ENCODE assay signal across 24 cellular contexts in genomic region chr15:96619171-96619570, GRCh38.
"Had no signal": no experiment of that assay in that cellular context is flagged by ENCODE, and none has a peak within 500 bp of the region (broad histone marks: within the 10 kb centered on the region; RNA-seq: fewer than 3 reads in every experiment).

No MANE protein-coding gene starts in this region.

- H3K4me1 Mint-ChIP-seq: activated CD4-positive, alpha-beta memory T cell treated with anti-CD3 and anti-CD28 coated beads, Interleukin-2, amount 10 ng/mL, durations not matched to agents 7 days and 5 days; activated naive CD8-positive, alpha-beta T cell treated with anti-CD3 and anti-CD28 coated beads, Interleukin-2, amount 50 U/mL, for 24 hours; immature natural killer cell had no signal

- H3K4me1 ChIP-seq: body of pancreas, gastroesophageal sphincter, heart left ventricle, prostate gland, testis, vagina had no signal

- H3K9me3 Mint-ChIP-seq: natural killer cell treated with Interleukin-12 subunit alpha and Interleukin-12 subunit beta and Interleukin-15 and Interleukin-18, amount 100 ng/mL, for 72 hours had no signal

- H3K36me3 Mint-ChIP-seq: immature natural killer cell; natural killer cell treated with Interleukin-12 subunit alpha and Interleukin-12 subunit beta and Interleukin-15 and Interleukin-18, amount 100 ng/mL, for 72 hours had no signal

- H3K36me3 ChIP-seq: cardiac muscle cell, gastroesophageal sphincter, heart left ventricle, neutrophil, ovary, prostate gland, vagina had no signal

- H3K27me3 ChIP-seq: body of pancreas, cardiac muscle cell, ovary, testis, vagina had no signal

- H3K4me3 ChIP-seq: body of pancreas, cardiac muscle cell, gastroesophageal sphincter, heart left ventricle, ovary, prostate gland, testis, vagina had no signal

- H3K27me3 Mint-ChIP-seq: activated CD4-positive, alpha-beta memory T cell treated with anti-CD3 and anti-CD28 coated beads, Interleukin-2, amount 10 ng/mL, durations not matched to agents 7 days and 5 days had no signal

- H3K27ac ChIP-seq: body of pancreas, cardiac muscle cell, epithelial cell of prostate, gastroesophageal sphincter, heart left ventricle, neutrophil, ovary, prostate gland, testis, vagina had no signal

- H3K9me3 ChIP-seq: neutrophil, ovary, prostate gland, testis, vagina had no signal

- H3K27ac Mint-ChIP-seq: activated CD4-positive, alpha-beta memory T cell treated with anti-CD3 and anti-CD28 coated beads, Interleukin-2, amount 10 ng/mL, durations not matched to agents 7 days and 5 days; activated naive CD8-positive, alpha-beta T cell treated with anti-CD3 and anti-CD28 coated beads, Interleukin-2, amount 50 U/mL, for 24 hours; immature natural killer cell; natural killer cell treated with Interleukin-12 subunit alpha and Interleukin-12 subunit beta and Interleukin-15 and Interleukin-18, amount 100 ng/mL, for 72 hours had no signal

- H3K4me3 Mint-ChIP-seq: activated CD4-positive, alpha-beta memory T cell treated with anti-CD3 and anti-CD28 coated beads, Interleukin-2, amount 10 ng/mL, durations not matched to agents 7 days and 5 days; activated naive CD8-positive, alpha-beta T cell treated with anti-CD3 and anti-CD28 coated beads, Interleukin-2, amount 50 U/mL, for 24 hours; immature natural killer cell; natural killer cell treated with Interleukin-12 subunit alpha and Interleukin-12 subunit beta and Interleukin-15 and Interleukin-18, amount 100 ng/mL, for 72 hours had no signal

- DNase-seq: activated CD4-positive, alpha-beta memory T cell treated with anti-CD3 and anti-CD28 coated beads, Interleukin-2, amount 10 ng/mL, durations not matched to agents 7 days and 5 days; activated CD4-positive, alpha-beta T cell treated with anti-CD3 and anti-CD28 coated beads for 4 hours; activated CD4-positive, CD25-positive, alpha-beta regulatory T cell; activated gamma-delta T cell; activated naive CD4-positive, alpha-beta T cell treated with anti-CD3 and anti-CD28 coated beads, Interleukin-2, amount 50 U/mL, for 16 hours; activated naive CD8-positive, alpha-beta T cell treated with anti-CD3 and anti-CD28 coated beads, Interleukin-2, amount 50 U/mL, for 24 hours; anterior cingulate cortex; body of pancreas; cortex of kidney; heart left ventricle; immature natural killer cell; kidney glomerular epithelial cell; ovary; stimulated activated CD4-positive, alpha-beta T cell treated with anti-CD3 and anti-CD28 coated beads, Interleukin-4, amount 100 ng/mL, for 1 hour; stimulated activated naive CD4-positive, alpha-beta T cell; testis; trophoblast cell had no signal
